In the genomic region with DNA sequence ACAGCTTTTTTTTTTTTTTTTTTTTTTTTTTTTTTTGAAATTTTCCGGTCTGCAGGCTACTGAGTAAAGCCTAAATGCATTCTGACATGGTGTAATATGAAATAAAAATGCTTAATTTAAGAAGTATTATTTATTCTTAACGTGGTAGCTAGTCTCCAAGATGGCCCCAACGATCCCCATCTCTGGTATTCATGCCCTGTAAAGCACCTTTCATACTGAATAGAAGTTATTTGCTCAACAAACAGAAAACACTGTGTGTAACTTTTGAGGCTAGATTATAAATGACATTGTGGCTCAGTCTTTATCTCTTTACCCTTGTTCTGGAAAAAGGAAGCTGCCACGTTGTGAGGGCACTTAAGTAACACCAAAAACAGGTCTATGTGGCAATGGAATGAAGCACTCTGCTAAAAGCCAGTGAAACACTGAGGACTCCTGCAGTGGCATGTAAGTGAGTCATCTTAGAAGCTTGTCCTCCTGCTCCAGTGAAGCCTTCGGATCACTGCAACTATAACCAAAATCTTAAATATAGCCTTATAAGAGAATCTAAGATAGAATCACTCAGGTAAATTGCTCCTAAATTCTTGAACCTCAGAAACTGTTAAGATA, we compare ENCODE assay signal across 1 cellular context.
TF ChIP-seq lines count a peak whose summit lies in the region.

No MANE protein-coding gene starts in this region.

TF ChIP-seq in WTC11, 78 proteins besides CTCF, POLR2A, EP300 and RAD21 (continued from another document):
- TF ChIP-seq ZNF232 (CRISPR knock-in tag; IDR thresholded peaks at IDR 0.05), result no peak
- TF ChIP-seq NR2C2 (CRISPR knock-in tag; IDR thresholded peaks at IDR 0.05), result no peak
